Comparison of ENCODE assay signal across 1 cellular context in genomic region chr7:74717889-74718288, GRCh38.
TF ChIP-seq lines count a peak whose summit lies in the region.

No MANE protein-coding gene starts in this region.

TF ChIP-seq in endothelial cell of umbilical vein, 7 proteins besides CTCF, POLR2A, EP300 and RAD21:
- TF ChIP-seq MYC (IDR thresholded peaks at IDR 0.05; ENCODE audit: low read depth, low read length) (no peak), EZH2 (IDR thresholded peaks at IDR 0.05; ENCODE audit: borderline replicate concordance, low read depth, low read length, severe bottlenecking) (no peak), POLR2AphosphoS5 (IDR thresholded peaks at IDR 0.05; ENCODE audit: insufficient read depth, low read depth, low read length) (no peak), MAX (IDR thresholded peaks at IDR 0.05; ENCODE audit: insufficient read depth, insufficient read length) (no peak), FOS (IDR thresholded peaks at IDR 0.05; ENCODE audit: borderline replicate concordance, insufficient read depth, low read length) (no peak), JUN (IDR thresholded peaks at IDR 0.05; ENCODE audit: borderline replicate concordance, insufficient read depth, insufficient read length, low read depth) (no peak), GATA2 (IDR thresholded peaks at IDR 0.05; ENCODE audit: insufficient read depth, insufficient read length, low read depth, low read length) (no peak)
